20 cellular contexts compared by ENCODE assay signal in genomic region chr18:28576941-28577340, GRCh38.
"Had no signal": no experiment of that assay in that cellular context is flagged by ENCODE, and none has a peak within 500 bp of the region (broad histone marks: within the 10 kb centered on the region; RNA-seq: fewer than 3 reads in every experiment).

No MANE protein-coding gene starts in this region.

- H3K9ac ChIP-seq: parathyroid adenoma had no signal

- H3K27me3 ChIP-seq: gastrocnemius medialis, neutrophil had no signal

- H3K4me3 Mint-ChIP-seq: activated CD4-positive, alpha-beta memory T cell treated with anti-CD3 and anti-CD28 coated beads for 36 hours; activated naive CD8-positive, alpha-beta T cell treated with anti-CD3 and anti-CD28 coated beads, Interleukin-2, amount 10 ng/mL, durations not matched to agents 7 days and 5 days; nephron; type B pancreatic cell had no signal

- DNase-seq: activated CD4-positive, alpha-beta memory T cell treated with anti-CD3 and anti-CD28 coated beads for 36 hours; activated CD4-positive, alpha-beta T cell treated with anti-CD3 and anti-CD28 coated beads for 48 hours; activated naive CD4-positive, alpha-beta T cell treated with Interleukin-2 at 50 U/mL for 16 hours; activated naive CD8-positive, alpha-beta T cell treated with anti-CD3 and anti-CD28 coated beads, Interleukin-2, amount 10 ng/mL, durations not matched to agents 7 days and 5 days; activated T-cell treated with anti-CD3 and anti-CD28 coated beads, Interleukin-2, amount 50 U/mL, for 48 hours; amygdala; effector CD4-positive, alpha-beta T cell; gastrocnemius medialis; hypothalamus; left ventricle myocardium inferior; mammary epithelial cell; right cardiac atrium; stimulated activated CD4-positive, alpha-beta T cell treated with anti-CD3 and anti-CD28 coated beads, Interleukin-4, amount 100 ng/mL, for 24 hours; stimulated activated naive CD4-positive, alpha-beta T cell treated with Interleukin-2 at 50 U/mL for 16 hours; T-helper 9 cell had no signal

- H3K4me1 Mint-ChIP-seq: activated naive CD8-positive, alpha-beta T cell treated with anti-CD3 and anti-CD28 coated beads, Interleukin-2, amount 10 ng/mL, durations not matched to agents 7 days and 5 days had no signal

- H3K4me1 ChIP-seq: gastrocnemius medialis, left ventricle myocardium inferior, parathyroid adenoma had no signal

- H3K27ac Mint-ChIP-seq: activated CD4-positive, alpha-beta memory T cell treated with anti-CD3 and anti-CD28 coated beads for 36 hours; activated naive CD8-positive, alpha-beta T cell treated with anti-CD3 and anti-CD28 coated beads, Interleukin-2, amount 10 ng/mL, durations not matched to agents 7 days and 5 days; nephron; type B pancreatic cell had no signal

- H3K36me3 Mint-ChIP-seq: activated CD4-positive, alpha-beta memory T cell treated with anti-CD3 and anti-CD28 coated beads for 36 hours; activated naive CD8-positive, alpha-beta T cell treated with anti-CD3 and anti-CD28 coated beads, Interleukin-2, amount 10 ng/mL, durations not matched to agents 7 days and 5 days; type B pancreatic cell had no signal

- H3K4me3 ChIP-seq: gastrocnemius medialis, left ventricle myocardium inferior, thoracic aorta had no signal

- H3K36me3 ChIP-seq: gastrocnemius medialis, left ventricle myocardium inferior, neutrophil, thoracic aorta had no signal

- H3K27me3 Mint-ChIP-seq: activated CD4-positive, alpha-beta memory T cell treated with anti-CD3 and anti-CD28 coated beads for 36 hours; activated naive CD8-positive, alpha-beta T cell treated with anti-CD3 and anti-CD28 coated beads, Interleukin-2, amount 10 ng/mL, durations not matched to agents 7 days and 5 days; type B pancreatic cell had no signal

- H3K27ac ChIP-seq: gastrocnemius medialis, left ventricle myocardium inferior, neutrophil, parathyroid adenoma, thoracic aorta had no signal

- H3K9me3 Mint-ChIP-seq: nephron, type B pancreatic cell had no signal

- H3K79me2 ChIP-seq: parathyroid adenoma had no signal
